In genomic region chr7:608361-608760, GRCh38 we compare ENCODE assay signal across 13 cellular contexts.
A peak's percentile ranks its signal among the peaks of the same experiment; 100 is the strongest.
DNase-seq lines count a peak whose midpoint lies in the region; ATAC-seq and TF ChIP-seq lines count a peak whose summit lies in the region.
"Had no signal": no experiment of that assay in that cellular context is flagged by ENCODE, and none has a peak within 500 bp of the region (broad histone marks: within the 10 kb centered on the region; RNA-seq: fewer than 3 reads in every experiment).

No MANE protein-coding gene starts in this region.

- no peak for DNase-seq in CD8-positive, alpha-beta T cell
- no peak for DNase-seq in ascending aorta (ENCODE audit: low spot score in 2 of 2)
- no peak for DNase-seq in natural killer cell
- DNase-seq in glomerular visceral epithelial cell (ENCODE audit: extremely low spot score) = no peak
- no peak for DNase-seq in HEK293T (ENCODE audit: extremely low spot score)
- DNase-seq in body of pancreas = no peak
- DNase-seq: KBM-7, NCI-H1436, NCI-H226 had no signal

- peak overlapping the region; percentile 76 for H3K4me3 Mint-ChIP-seq in CD8-positive, alpha-beta T cell
- H3K4me3 Mint-ChIP-seq in natural killer cell = no peak overlapping the region
- H3K4me3 Mint-ChIP-seq: brain had no signal

- H3K27ac ChIP-seq in BLaER1 (peak overlapping the region; percentile 61; the same call in 1 of the 2 replicates), ascending aorta (peak overlapping the region; percentile 67 to 68), body of pancreas (peak overlapping the region in 1 of 4 donors; percentile 6)
- peak overlapping the region; percentile 58 for H3K27ac ChIP-seq in CD8-positive, alpha-beta T cell (ENCODE audit: low read depth, low read length)

- peaks cover 26% of the 10 kb centered on the region for H3K36me3 Mint-ChIP-seq in CD8-positive, alpha-beta T cell
- no peaks in the 10 kb centered on the region for H3K36me3 Mint-ChIP-seq in natural killer cell
- H3K36me3 Mint-ChIP-seq: brain had no signal

- no peak for TF ChIP-seq CTCF in CD8-positive, alpha-beta T cell (IDR thresholded peaks at IDR 0.05)
- no peak for TF ChIP-seq CTCF in ascending aorta (IDR thresholded peaks at IDR 0.05)
- TF ChIP-seq CTCF in natural killer cell (IDR thresholded peaks at IDR 0.05) = no peak
- no peak for TF ChIP-seq CTCF in body of pancreas (IDR thresholded peaks at IDR 0.05)

- peak overlapping the region; percentile 82 for H3K4me2 ChIP-seq in BLaER1

- H3K27me3 ChIP-seq in BLaER1 (peaks cover 4% of the 10 kb centered on the region; the same call in 1 of the 2 replicates), ascending aorta (no peaks in the 10 kb centered on the region), body of pancreas (no peaks in the 10 kb centered on the region)
- no peaks in the 10 kb centered on the region for H3K27me3 ChIP-seq in CD8-positive, alpha-beta T cell (ENCODE audit: insufficient read depth, low read length)

- no peak for TF ChIP-seq POLR2A in body of pancreas (IDR thresholded peaks at IDR 0.05)

- POLR2A ChIA-PET in CD8-positive, alpha-beta T cell (lab: Charles Lee) = no interaction called here
- POLR2A ChIA-PET in HEK293T (lab: Yijun Ruan, JAX) = no interaction called here

- peaks cover 76% of the 10 kb centered on the region for H3K4me1 ChIP-seq in BLaER1
- H3K4me1 ChIP-seq in CD8-positive, alpha-beta T cell (ENCODE audit: insufficient read depth, low read length) = peaks cover 84% of the 10 kb centered on the region
- H3K4me1 ChIP-seq in ascending aorta = peaks cover 13 to 39% of the 10 kb centered on the region in 2 donors
- H3K4me1 ChIP-seq in body of pancreas = no peaks in the 10 kb centered on the region

- H3K9ac ChIP-seq in BLaER1 = peak overlapping the region; percentile 1; the same call in 1 of the 2 replicates

- H3K4me3 ChIP-seq in BLaER1 (no peak overlapping the region), ascending aorta (no peak overlapping the region), body of pancreas (no peak overlapping the region)
- no peak overlapping the region for H3K4me3 ChIP-seq in CD8-positive, alpha-beta T cell (ENCODE audit: low read depth, low read length)

- no peaks in the 10 kb centered on the region for H3K9me3 ChIP-seq in BLaER1
- H3K9me3 ChIP-seq in CD8-positive, alpha-beta T cell (ENCODE audit: low read length) = no peaks in the 10 kb centered on the region
- no peaks in the 10 kb centered on the region for H3K9me3 ChIP-seq in ascending aorta
- H3K9me3 ChIP-seq in body of pancreas = no peaks in the 10 kb centered on the region

- CTCF ChIA-PET in CD8-positive, alpha-beta T cell (lab: Charles Lee) = no interaction called here
- CTCF ChIA-PET in HEK293T (lab: Yijun Ruan, JAX) = no interaction called here

- H3K4me1 Mint-ChIP-seq in CD8-positive, alpha-beta T cell (ENCODE audit: low read depth) = peaks cover 72% of the 10 kb centered on the region
- peaks cover 31 to 47% of the 10 kb centered on the region in 2 donors for H3K4me1 Mint-ChIP-seq in natural killer cell

- H3K27ac Mint-ChIP-seq in CD8-positive, alpha-beta T cell = peak overlapping the region; percentile 99
- peak overlapping the region; percentile 57 to 76 for H3K27ac Mint-ChIP-seq in natural killer cell
- H3K27ac Mint-ChIP-seq: brain had no signal

- H3K36me3 ChIP-seq in BLaER1 (peaks cover 4% of the 10 kb centered on the region; the same call in 1 of the 2 replicates), ascending aorta (no peaks in the 10 kb centered on the region), body of pancreas (replicated peaks in 1 of 2; ENCODE audit: insufficient read depth in 1 of 2, low read depth in 2 of 2) (no peaks in the 10 kb centered on the region)
- H3K36me3 ChIP-seq in CD8-positive, alpha-beta T cell (ENCODE audit: insufficient read depth, low read length) = peaks cover 8% of the 10 kb centered on the region

- no peak for ATAC-seq in CD8-positive, alpha-beta T cell
- no peak for ATAC-seq in natural killer cell
- no peak for ATAC-seq in HG03045 (IDR thresholded peaks at IDR 0.05; ENCODE audit: unreplicated experiment)
- ATAC-seq in body of pancreas = no peak
- ATAC-seq: SK-N-SH treated with all-trans-retinoic acid at 6 μM for 48 hours had no signal

- intact Hi-C loops in CD8-positive, alpha-beta T cell (cut with DNase I, micrococcal nuclease) = loop anchor here in 1 of 2 experiments (10.0 kb wide), 1 partner anchor 226 kb away; the partner anchor contains the start of gene SUN1
- intact Hi-C loops in ascending aorta (cut with DNase I) = loop anchor here (10.0 kb wide), 2 partner anchors 166 to 926 kb away; partner anchors contain the start of gene MAFK
- intact Hi-C loops in natural killer cell (cut with micrococcal nuclease) = no loop called here
- intact Hi-C loops in body of pancreas (cut with DNase I) = no loop called here

- H3K27me3 Mint-ChIP-seq in CD8-positive, alpha-beta T cell (ENCODE audit: low read depth) = no peaks in the 10 kb centered on the region
- H3K27me3 Mint-ChIP-seq in natural killer cell (ENCODE audit: low read depth in 2 of 2) = peaks cover 0 to 5% of the 10 kb centered on the region in 2 donors

- H4K20me1 ChIP-seq in BLaER1 = no peaks in the 10 kb centered on the region

- WGBS in body of pancreas, 2 donors = 62 to 86% methylated on average over 1 of the region's 2 CpGs

- H3K9me3 Mint-ChIP-seq in CD8-positive, alpha-beta T cell = no peaks in the 10 kb centered on the region
- peaks cover 0 to 7% of the 10 kb centered on the region in 2 donors for H3K9me3 Mint-ChIP-seq in natural killer cell

TF ChIP-seq in HEK293T, 16 proteins besides CTCF, POLR2A, EP300 and RAD21:
- TF ChIP-seq LEF1 (IDR thresholded peaks at IDR 0.05; ENCODE audit: borderline replicate concordance) = no peak
TF ChIP-seq in HEK293T: peak in this region for 0.
